Comparison of ENCODE assay signal across 13 cellular contexts in the genomic region with DNA sequence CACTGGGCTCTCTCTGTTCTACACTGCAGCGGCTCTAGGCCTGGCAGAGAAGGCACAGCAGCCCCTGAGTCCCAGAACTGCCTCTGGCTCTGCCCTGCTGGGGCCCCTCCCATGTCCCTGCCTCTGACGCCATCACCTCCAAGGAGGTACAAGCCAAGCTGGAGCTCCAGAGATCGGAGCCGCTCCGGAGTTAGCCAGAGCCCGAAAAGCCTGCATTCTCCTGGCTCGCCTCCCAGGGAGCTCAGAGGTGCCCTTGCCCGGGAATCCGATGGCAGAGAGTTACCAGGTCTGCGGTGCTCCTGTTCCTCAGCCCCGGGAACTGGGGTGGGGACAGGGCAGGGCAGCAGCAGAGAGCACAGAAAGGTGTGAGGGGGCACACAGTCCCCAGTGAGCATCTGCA. TPM values are rescaled to one million over a fixed set of nuclear protein-coding genes. Genes with fewer than 3 reads are reported as not detected.
"Had no signal": no experiment of that assay in that cellular context is flagged by ENCODE, and none has a peak within 500 bp of the region (broad histone marks: within the 10 kb centered on the region; RNA-seq: fewer than 3 reads in every experiment).

No MANE protein-coding gene starts in this region.

RNA-seq across cellular contexts. Expression of a gene that starts 46.9 kb away (rescaled TPM):
- total RNA-seq: activated CD4-positive, alpha-beta memory T cell treated with anti-CD3 and anti-CD28 coated beads for 36 hours; activated CD8-positive, alpha-beta memory T cell treated with anti-CD3 and anti-CD28 coated beads, Interleukin-2, amount 10 ng/mL, durations not matched to agents 7 days and 5 days; activated naive CD4-positive, alpha-beta T cell treated with anti-CD3 and anti-CD28 coated beads for 36 hours; activated naive CD8-positive, alpha-beta T cell treated with anti-CD3 and anti-CD28 coated beads for 36 hours; activated T-helper 2 cell treated with anti-CD3 and anti-CD28 coated beads, Interferon-gamma antibody, Interleukin-2, Interleukin-4, amounts not matched to agents 10 μg/mL and 5 μg/mL and 100 μg/mL, durations not matched to agents 14 hours and 24 hours and 36 hours; ascending aorta; cardiac septum; IMR-90; K562; Peyer's patch; SJCRH30; T-helper 1 cell treated with Interleukin-12 subunit alpha and Interleukin-12 subunit beta and Interleukin-4 antibody, amounts not matched to agents 30 ng/mL and 1 ng/mL, for 36 hours had no signal
- polyA plus RNA-seq: adipose tissue, IMR-90 had no signal
